13 cellular contexts compared by ENCODE assay signal in genomic region chr3:157154563-157155333, GRCh38. TPM values are rescaled to one million over a fixed set of nuclear protein-coding genes. Genes with fewer than 3 reads are reported as not detected.
DNase-seq lines count a peak whose midpoint lies in the region; ATAC-seq and TF ChIP-seq lines count a peak whose summit lies in the region.
"Had no signal": no experiment of that assay in that cellular context is flagged by ENCODE, and none has a peak within 500 bp of the region (broad histone marks: within the 10 kb centered on the region; RNA-seq: fewer than 3 reads in every experiment).

No MANE protein-coding gene starts in this region.

- DNase-seq in GM23248 (no peak), epithelial cell of esophagus (ENCODE audit: low read depth) (no peak), osteocyte (ENCODE audit: extremely low spot score, unreplicated experiment) (no peak), ovary (no peak), GOT3 (lab: John Stamatoyannopoulos, UW) (no peak), NCI-H748 treated with DMSO at 0.1 percent for 48 hours (lab: John Stamatoyannopoulos, UW) (no peak)
- DNase-seq: HCEC 1CT, hypothalamus, KBM-7, OCI-M1, thyroid gland had no signal

- H3K9ac ChIP-seq in GM23248 = peak overlapping the region; percentile 100
- no peak overlapping the region for H3K9ac ChIP-seq in SU-DHL-6 (ENCODE audit: low read length)

- intact Hi-C loops in ovary (cut with DNase I) = no loop called here

- H3K9me2 ChIP-seq in GM23248 (ENCODE audit: insufficient read depth) = no peaks in the 10 kb centered on the region
- H3K9me2 ChIP-seq in SU-DHL-6 (replicated peaks; ENCODE audit: insufficient read depth, low read length) = no peaks in the 10 kb centered on the region

- H3K4me1 ChIP-seq in GM23248 (ENCODE audit: insufficient read depth) = peaks cover 49% of the 10 kb centered on the region
- H3K4me1 ChIP-seq in ovary (ENCODE audit: insufficient read depth) = peaks cover 1% of the 10 kb centered on the region

- TF ChIP-seq POLR2A in ovary (IDR thresholded peaks at IDR 0.05) = no peak

- ATAC-seq in HG02852 (IDR thresholded peaks at IDR 0.05; ENCODE audit: unreplicated experiment) = no peak

- H3K27ac Mint-ChIP-seq in osteocyte (ENCODE audit: unreplicated experiment) = peak overlapping the region; percentile 1

- H3K79me2 ChIP-seq in GM23248 (ENCODE audit: insufficient read depth) = peaks cover 100% of the 10 kb centered on the region
- peaks cover 86% of the 10 kb centered on the region for H3K79me2 ChIP-seq in SU-DHL-6 (ENCODE audit: insufficient read depth, low read length)

- no peaks in the 10 kb centered on the region for H3K9me3 ChIP-seq in GM23248 (ENCODE audit: low read depth)
- H3K9me3 ChIP-seq in SU-DHL-6 (ENCODE audit: insufficient read depth, low read length) = no peaks in the 10 kb centered on the region
- H3K9me3 ChIP-seq in ovary = no peaks in the 10 kb centered on the region
- H3K9me3 ChIP-seq: thyroid gland had no signal

- peak overlapping the region; percentile 57 for H3K4me3 Mint-ChIP-seq in osteocyte (ENCODE audit: unreplicated experiment)

- H3F3A ChIP-seq in GM23248 (ENCODE audit: insufficient read depth) (peaks cover 85% of the 10 kb centered on the region), SU-DHL-6 (ENCODE audit: insufficient read depth) (peaks cover 64% of the 10 kb centered on the region)

- H3K36me3 ChIP-seq in GM23248 (ENCODE audit: low read depth) (peaks cover 91% of the 10 kb centered on the region), SU-DHL-6 (ENCODE audit: low read length) (peaks cover 94% of the 10 kb centered on the region), ovary (no peaks in the 10 kb centered on the region)

- H2AFZ ChIP-seq in GM23248 (no peak overlapping the region), SU-DHL-6 (ENCODE audit: low read depth, low read length, severe bottlenecking) (no peak overlapping the region)

- H3K27me3 ChIP-seq in GM23248 (replicated peaks; ENCODE audit: insufficient read depth) = no peaks in the 10 kb centered on the region
- H3K27me3 ChIP-seq in SU-DHL-6 (ENCODE audit: low read length) = no peaks in the 10 kb centered on the region
- no peaks in the 10 kb centered on the region for H3K27me3 ChIP-seq in ovary
- H3K27me3 ChIP-seq: thyroid gland had no signal

- H3K27ac ChIP-seq in GM23248 (no peak overlapping the region), SU-DHL-6 (ENCODE audit: low read depth, low read length) (no peak overlapping the region), ovary (no peak overlapping the region)
- H3K27ac ChIP-seq: thyroid gland had no signal

- H3K9me3 Mint-ChIP-seq in osteocyte (ENCODE audit: unreplicated experiment) = no peaks in the 10 kb centered on the region

- peaks cover 46% of the 10 kb centered on the region for H3K4me1 Mint-ChIP-seq in osteocyte (ENCODE audit: unreplicated experiment)

- TF ChIP-seq EP300 in ovary (IDR thresholded peaks at IDR 0.05) = no peak

- TF ChIP-seq CTCF in SU-DHL-6 (IDR thresholded peaks at IDR 0.05; ENCODE audit: insufficient read depth, low read length, poor library complexity, severe bottlenecking) = no peak
- TF ChIP-seq CTCF in epithelial cell of esophagus (IDR thresholded peaks at IDR 0.05; ENCODE audit: insufficient read depth, low read depth, low read length, missing control alignments) = no peak
- no peak for TF ChIP-seq CTCF in osteocyte (IDR thresholded peaks at IDR 0.05)
- TF ChIP-seq CTCF in ovary (IDR thresholded peaks at IDR 0.05) = no peak

- peaks cover 76% of the 10 kb centered on the region for H3K36me3 Mint-ChIP-seq in osteocyte (ENCODE audit: unreplicated experiment)

- no peaks in the 10 kb centered on the region for H3K27me3 Mint-ChIP-seq in osteocyte (ENCODE audit: unreplicated experiment)

- 48 to 53% methylated on average over 6 of the region's 6 CpGs for WGBS in GM23248 (ENCODE audit: low coverage in 1 of 2, low lambda C conversion rate in 2 of 2, missing lambda C conversion rate in 2 of 2), 2 experiments
- 9 to 14% (median 10%) methylated on average over 6 of the region's 6 CpGs for WGBS in ovary, 3 donors

- H3K4me2 ChIP-seq in GM23248 (ENCODE audit: unreplicated experiment) (peak overlapping the region; percentile 95), SU-DHL-6 (ENCODE audit: low read depth, low read length, poor library complexity, severe bottlenecking) (peak overlapping the region; percentile 85)

- peak overlapping the region; percentile 86 for H3K4me3 ChIP-seq in GM23248
- H3K4me3 ChIP-seq in SU-DHL-6 (ENCODE audit: insufficient read depth, low read length, poor library complexity, severe bottlenecking) = no peak overlapping the region
- H3K4me3 ChIP-seq in epithelial cell of esophagus (ENCODE audit: low read length) = peak overlapping the region; percentile 13
- H3K4me3 ChIP-seq in ovary = no peak overlapping the region
- H3K4me3 ChIP-seq: thyroid gland had no signal

- H4K20me1 ChIP-seq in GM23248 (ENCODE audit: insufficient read depth) (peaks cover 37% of the 10 kb centered on the region), SU-DHL-6 (ENCODE audit: low read depth, low read length) (peaks cover 91% of the 10 kb centered on the region)

- in situ Hi-C loops in GM23248 (cut with MboI) = no loop called here

RNA-seq across cellular contexts. Expression of gene CCNL1, which starts 5.2 kb away (rescaled TPM):
- total RNA-seq in GM23248 (2014; rRNA removed; shearing (Covaris generic)) = 88.9 and 97.7 TPM in 2 replicates
- polyA plus RNA-seq in GM23248 (2016; fragmentation: Nextera tagmentation; extraction: Ambion mirVana) = 58.6 and 77.5 TPM in 2 replicates
- 93.0 and 116 TPM in 2 replicates for total RNA-seq in osteocyte
- total RNA-seq in ovary = 100 to 1,000 TPM in 4 of 7 donors, 10 to 100 TPM in 3; 86.8 to 514 (median 115) TPM
- polyA plus RNA-seq in ovary = 10 to 100 TPM; 67.6 to 78.7 TPM

Comparison
In these comparisons a context has a peak if more than half of its experiments do, and no peak if none do; other contexts are left out.
1. H3K4me3 ChIP-seq: peak in GM23248 (single experiment) and epithelial cell of esophagus (single experiment); none in SU-DHL-6 (single experiment) and ovary (single experiment).